In the genomic region with DNA sequence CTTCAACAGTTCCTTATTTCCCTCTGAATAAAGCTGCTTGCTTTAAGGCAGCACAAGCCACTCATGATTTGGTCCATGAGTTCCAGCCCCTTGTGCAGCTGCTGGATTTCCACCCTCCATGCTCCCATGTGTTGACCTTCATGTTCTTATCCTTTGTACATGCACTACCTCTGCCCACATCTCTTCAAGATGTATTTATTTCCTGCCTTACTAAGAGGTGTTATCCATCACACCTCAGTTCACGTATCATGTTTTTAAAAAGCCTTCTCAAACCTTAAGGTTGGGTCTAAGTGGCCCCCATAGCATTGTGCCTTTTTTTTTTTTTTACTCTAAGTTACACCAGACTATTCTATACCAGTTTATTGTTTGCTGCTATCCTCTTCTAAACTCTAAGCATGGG, we compare ENCODE assay signal across 29 cellular contexts.
"Had no signal": no experiment of that assay in that cellular context is flagged by ENCODE, and none has a peak within 500 bp of the region (broad histone marks: within the 10 kb centered on the region; RNA-seq: fewer than 3 reads in every experiment).

No MANE protein-coding gene starts in this region.

- H3K27me3 Mint-ChIP-seq: stimulated activated memory B cell treated with anti-CD40 and anti-IgM and Interleukin-4, amounts not matched to agents 10 μg/mL and 1 μg/mL and 100 μg/mL, for 72 hours; type B pancreatic cell had no signal

- DNase-seq: naive thymus-derived CD8-positive, alpha-beta T cell; nephron progenitor cell; nucleus accumbens; pancreas; retina; right lobe of liver; sigmoid colon; small intestine; stimulated activated CD4-positive, alpha-beta T cell treated with anti-CD3 and anti-CD28 coated beads, Interleukin-15, amount 100 ng/mL, for 24 hours; stimulated activated CD4-positive, alpha-beta T cell treated with anti-CD3 and anti-CD28 coated beads, Interleukin-4, amount 100 ng/mL, for 1 hour; stimulated activated CD4-positive, alpha-beta T cell treated with anti-CD3 and anti-CD28 coated beads, Interleukin-4, amount 100 ng/mL, for 4 hours; stimulated activated CD8-positive, alpha-beta memory T cell treated with anti-CD3 and anti-CD28 coated beads, Interleukin-4, amount 100 ng/mL, for 48 hours; stimulated activated naive CD4-positive, alpha-beta T cell; stimulated activated naive CD8-positive, alpha-beta T cell treated with anti-CD3 and anti-CD28 coated beads, Interleukin-15, amount 100 ng/mL, for 72 hours; stimulated activated naive CD8-positive, alpha-beta T cell treated with anti-CD3 and anti-CD28 coated beads, Interleukin-15, Interleukin-2, amounts not matched to agents 100 U/mL and 50 U/mL, for 24 hours; substantia nigra; testis; tibial artery; transverse colon; upper lobe of right lung; uterus had no signal

- H3K9me3 ChIP-seq: neutrophil, pancreas, prostate gland, right atrium auricular region, right lobe of liver, sigmoid colon, suprapubic skin, testis, tibial artery, transverse colon, upper lobe of right lung, uterus had no signal

- H3K27me3 ChIP-seq: neutrophil, pancreas, right atrium auricular region, right lobe of liver, sigmoid colon, suprapubic skin, testis, tibial artery, transverse colon, upper lobe of right lung, uterus had no signal

- H3K27ac Mint-ChIP-seq: naive thymus-derived CD8-positive, alpha-beta T cell; natural killer cell treated with Interleukin-12 subunit alpha and Interleukin-12 subunit beta and Interleukin-15 and Interleukin-18, amount 100 ng/mL, for 72 hours; nephron progenitor cell; stimulated activated memory B cell treated with anti-CD40 and anti-IgM and Interleukin-4, amounts not matched to agents 10 μg/mL and 1 μg/mL and 100 μg/mL, for 72 hours; type B pancreatic cell had no signal

- H3K36me3 ChIP-seq: neutrophil, pancreas, prostate gland, right atrium auricular region, right lobe of liver, sigmoid colon, suprapubic skin, tibial artery, transverse colon, upper lobe of right lung, uterus had no signal

- H3K4me1 Mint-ChIP-seq: stimulated activated memory B cell treated with anti-CD40 and anti-IgM and Interleukin-4, amounts not matched to agents 10 μg/mL and 1 μg/mL and 100 μg/mL, for 72 hours; stimulated activated naive CD8-positive, alpha-beta T cell treated with anti-CD3 and anti-CD28 coated beads, Interleukin-15, amount 100 ng/mL, for 72 hours had no signal

- H3K4me3 Mint-ChIP-seq: naive thymus-derived CD8-positive, alpha-beta T cell; natural killer cell treated with Interleukin-12 subunit alpha and Interleukin-12 subunit beta and Interleukin-15 and Interleukin-18, amount 100 ng/mL, for 72 hours; nephron progenitor cell; neural crest cell; stimulated activated memory B cell treated with anti-CD40 and anti-IgM and Interleukin-4, amounts not matched to agents 10 μg/mL and 1 μg/mL and 100 μg/mL, for 72 hours; stimulated activated naive CD8-positive, alpha-beta T cell treated with anti-CD3 and anti-CD28 coated beads, Interleukin-15, amount 100 ng/mL, for 72 hours; type B pancreatic cell had no signal

- H3K4me3 ChIP-seq: pancreas, prostate gland, right atrium auricular region, right lobe of liver, sigmoid colon, suprapubic skin, testis, tibial artery, transverse colon, upper lobe of right lung, uterus had no signal

- H3K9me3 Mint-ChIP-seq: naive thymus-derived CD8-positive, alpha-beta T cell; natural killer cell treated with Interleukin-12 subunit alpha and Interleukin-12 subunit beta and Interleukin-15 and Interleukin-18, amount 100 ng/mL, for 72 hours; nephron progenitor cell; neural crest cell; stimulated activated memory B cell treated with anti-CD40 and anti-IgM and Interleukin-4, amounts not matched to agents 10 μg/mL and 1 μg/mL and 100 μg/mL, for 72 hours; stimulated activated naive CD8-positive, alpha-beta T cell treated with anti-CD3 and anti-CD28 coated beads, Interleukin-15, amount 100 ng/mL, for 72 hours; type B pancreatic cell had no signal

- H3K27ac ChIP-seq: neutrophil, pancreas, prostate gland, right atrium auricular region, right lobe of liver, sigmoid colon, suprapubic skin, testis, tibial artery, transverse colon, upper lobe of right lung, uterus had no signal

- ATAC-seq: naive thymus-derived CD8-positive, alpha-beta T cell; natural killer cell treated with Interleukin-12 subunit alpha and Interleukin-12 subunit beta and Interleukin-15 and Interleukin-18, amount 100 ng/mL, for 72 hours; pancreas; stimulated activated naive CD8-positive, alpha-beta T cell treated with anti-CD3 and anti-CD28 coated beads, Interleukin-15, amount 100 ng/mL, for 72 hours; stimulated activated naive CD8-positive, alpha-beta T cell treated with anti-CD3 and anti-CD28 coated beads, Interleukin-15, Interleukin-2, amounts not matched to agents 100 U/mL and 50 U/mL, for 24 hours; upper lobe of right lung had no signal

- H3K36me3 Mint-ChIP-seq: naive thymus-derived CD8-positive, alpha-beta T cell; natural killer cell treated with Interleukin-12 subunit alpha and Interleukin-12 subunit beta and Interleukin-15 and Interleukin-18, amount 100 ng/mL, for 72 hours; stimulated activated memory B cell treated with anti-CD40 and anti-IgM and Interleukin-4, amounts not matched to agents 10 μg/mL and 1 μg/mL and 100 μg/mL, for 72 hours had no signal

- H3K4me1 ChIP-seq: pancreas, prostate gland, right lobe of liver, testis, tibial artery, uterus had no signal
